Comparison of ENCODE assay signal across 17 cellular contexts in the genomic region with DNA sequence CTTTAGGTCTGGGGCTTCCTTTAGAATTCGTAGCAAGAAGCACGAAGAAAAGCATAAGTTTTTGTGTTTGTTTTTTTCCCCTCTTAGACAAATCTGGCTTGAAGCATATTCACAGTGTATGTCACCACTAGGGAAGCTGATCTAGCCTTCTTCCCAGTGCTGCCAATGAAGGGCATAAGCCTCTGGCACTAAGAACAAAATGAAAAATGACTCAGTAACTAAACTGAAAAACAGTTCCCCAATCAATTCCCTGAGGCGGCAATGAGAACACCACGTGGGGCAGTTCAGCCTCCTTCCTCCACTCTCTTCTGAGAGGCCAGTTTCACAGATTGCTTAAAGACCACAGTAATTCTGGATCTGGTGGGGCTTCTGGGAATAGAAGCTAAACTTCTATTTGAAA.
DNase-seq lines count a peak whose midpoint lies in the region; ATAC-seq and TF ChIP-seq lines count a peak whose summit lies in the region.
"Had no signal": no experiment of that assay in that cellular context is flagged by ENCODE, and none has a peak within 500 bp of the region (broad histone marks: within the 10 kb centered on the region; RNA-seq: fewer than 3 reads in every experiment).

No MANE protein-coding gene starts in this region.

- H3K36me3 Mint-ChIP-seq in activated naive CD8-positive, alpha-beta T cell treated with anti-CD3 and anti-CD28 coated beads, Interleukin-2, amount 50 U/mL, for 24 hours (ENCODE audit: low read depth) = no peaks in the 10 kb centered on the region
- H3K36me3 Mint-ChIP-seq in T-helper 2 cell treated with Interferon-gamma antibody and Interleukin-4, amounts not matched to agents 5 μg/mL and 100 μg/mL, for 36 hours (ENCODE audit: low read depth) = no peaks in the 10 kb centered on the region

- no peaks in the 10 kb centered on the region for H3K9me3 Mint-ChIP-seq in activated naive CD8-positive, alpha-beta T cell treated with anti-CD3 and anti-CD28 coated beads, Interleukin-2, amount 50 U/mL, for 24 hours
- no peaks in the 10 kb centered on the region for H3K9me3 Mint-ChIP-seq in T-helper 2 cell treated with Interferon-gamma antibody and Interleukin-4, amounts not matched to agents 5 μg/mL and 100 μg/mL, for 36 hours
- H3K9me3 Mint-ChIP-seq: H9 had no signal

- peak; percentile 13 for DNase-seq in AG10803 (ENCODE audit: low read depth)
- DNase-seq in NCI-H446 (lab: John Stamatoyannopoulos, UW) = peak; percentile 69 to 86
- DNase-seq in dorsolateral prefrontal cortex = peak in 4 of 10 donors; percentile 11 to 50 (median 33)
- DNase-seq in medulla oblongata (ENCODE audit: extremely low spot score) = peak; percentile 8
- no peak for DNase-seq in activated naive CD8-positive, alpha-beta T cell treated with anti-CD3 and anti-CD28 coated beads, Interleukin-2, amount 50 U/mL, for 24 hours
- DNase-seq in NCI-H187 treated with DMSO at 0.1 percent for 48 hours (lab: John Stamatoyannopoulos, UW) = no peak
- no peak for DNase-seq in NCI-H1105 (lab: John Stamatoyannopoulos, UW)
- no peak for DNase-seq in T-helper 2 cell treated with Interferon-gamma antibody and Interleukin-4, amounts not matched to agents 5 μg/mL and 100 μg/mL, for 36 hours (ENCODE audit: low spot score)
- DNase-seq: activated CD4-positive, alpha-beta T cell treated with anti-CD3 and anti-CD28 coated beads, Interleukin-2, amount 50 U/mL, for 48 hours; H9; MM.1S; stimulated activated CD4-positive, alpha-beta T cell treated with anti-CD3 and anti-CD28 coated beads, Interleukin-2, amount 100 ng/mL, for 48 hours; stimulated activated CD8-positive, alpha-beta memory T cell treated with anti-CD3 and anti-CD28 coated beads, Interleukin-4, amount 100 ng/mL, for 48 hours; thyroid gland had no signal

- peak overlapping the region in 42 of 59 donors; percentile 4 to 77 (median 48) for H3K27ac ChIP-seq in dorsolateral prefrontal cortex
- H3K27ac ChIP-seq: esophagus muscularis mucosa, thyroid gland had no signal

- TF ChIP-seq CTCF in AG10803 (conservative IDR thresholded peaks at IDR 0.05; ENCODE audit: low read length) = no peak
- TF ChIP-seq CTCF in dorsolateral prefrontal cortex (IDR thresholded peaks at IDR 0.05 in 54 of 56, conservative IDR thresholded peaks at IDR 0.05 in 2 of 56; ENCODE audit: low read depth in 1 of 56, partially characterized antibody in 56 of 56) = no peak

- H3K27ac Mint-ChIP-seq in activated naive CD8-positive, alpha-beta T cell treated with anti-CD3 and anti-CD28 coated beads, Interleukin-2, amount 50 U/mL, for 24 hours = no peak overlapping the region
- H3K27ac Mint-ChIP-seq in T-helper 2 cell treated with Interferon-gamma antibody and Interleukin-4, amounts not matched to agents 5 μg/mL and 100 μg/mL, for 36 hours = no peak overlapping the region
- H3K27ac Mint-ChIP-seq: B cell, H9 had no signal

- no peak overlapping the region for H3K4me3 Mint-ChIP-seq in activated naive CD8-positive, alpha-beta T cell treated with anti-CD3 and anti-CD28 coated beads, Interleukin-2, amount 50 U/mL, for 24 hours
- no peak overlapping the region for H3K4me3 Mint-ChIP-seq in T-helper 2 cell treated with Interferon-gamma antibody and Interleukin-4, amounts not matched to agents 5 μg/mL and 100 μg/mL, for 36 hours
- H3K4me3 Mint-ChIP-seq: B cell, H9 had no signal

- no peaks in the 10 kb centered on the region for H3K27me3 Mint-ChIP-seq in activated naive CD8-positive, alpha-beta T cell treated with anti-CD3 and anti-CD28 coated beads, Interleukin-2, amount 50 U/mL, for 24 hours
- no peaks in the 10 kb centered on the region for H3K27me3 Mint-ChIP-seq in T-helper 2 cell treated with Interferon-gamma antibody and Interleukin-4, amounts not matched to agents 5 μg/mL and 100 μg/mL, for 36 hours (ENCODE audit: low read depth)
- H3K27me3 Mint-ChIP-seq: B cell had no signal

- intact Hi-C loops in dorsolateral prefrontal cortex (cut with DNase I) = no loop called here

- no peak overlapping the region for H3K4me3 ChIP-seq in AG10803 (ENCODE audit: low read length)
- H3K4me3 ChIP-seq in dorsolateral prefrontal cortex = peak overlapping the region in 14 of 59 donors; percentile 1 to 40 (median 18)
- H3K4me3 ChIP-seq: esophagus muscularis mucosa, thyroid gland had no signal

- no peaks in the 10 kb centered on the region for H3K27me3 ChIP-seq in dorsolateral prefrontal cortex
- H3K27me3 ChIP-seq: esophagus muscularis mucosa, thyroid gland had no signal

- H3K4me1 Mint-ChIP-seq in activated naive CD8-positive, alpha-beta T cell treated with anti-CD3 and anti-CD28 coated beads, Interleukin-2, amount 50 U/mL, for 24 hours = no peaks in the 10 kb centered on the region
- no peaks in the 10 kb centered on the region for H3K4me1 Mint-ChIP-seq in T-helper 2 cell treated with Interferon-gamma antibody and Interleukin-4, amounts not matched to agents 5 μg/mL and 100 μg/mL, for 36 hours (ENCODE audit: low read depth)
- H3K4me1 Mint-ChIP-seq: B cell, H9 had no signal

- ATAC-seq in activated naive CD8-positive, alpha-beta T cell treated with anti-CD3 and anti-CD28 coated beads, Interleukin-2, amount 50 U/mL, for 24 hours = no peak
- ATAC-seq: left lobe of liver had no signal

Comparison
In these comparisons a context has a peak if more than half of its experiments do, and no peak if none do; other contexts are left out.
1. DNase-seq: peak in AG10803 (single experiment), NCI-H446 (2 of 2) and medulla oblongata (single experiment); none in activated naive CD8-positive, alpha-beta T cell treated with anti-CD3 and anti-CD28 coated beads, Interleukin-2, amount 50 U/mL, for 24 hours (single experiment), NCI-H187 treated with DMSO at 0.1 percent for 48 hours (single experiment), NCI-H1105 (single experiment) and T-helper 2 cell treated with Interferon-gamma antibody and Interleukin-4, amounts not matched to agents 5 μg/mL and 100 μg/mL, for 36 hours (single experiment).